8 cellular contexts compared by ENCODE assay signal in the genomic region with DNA sequence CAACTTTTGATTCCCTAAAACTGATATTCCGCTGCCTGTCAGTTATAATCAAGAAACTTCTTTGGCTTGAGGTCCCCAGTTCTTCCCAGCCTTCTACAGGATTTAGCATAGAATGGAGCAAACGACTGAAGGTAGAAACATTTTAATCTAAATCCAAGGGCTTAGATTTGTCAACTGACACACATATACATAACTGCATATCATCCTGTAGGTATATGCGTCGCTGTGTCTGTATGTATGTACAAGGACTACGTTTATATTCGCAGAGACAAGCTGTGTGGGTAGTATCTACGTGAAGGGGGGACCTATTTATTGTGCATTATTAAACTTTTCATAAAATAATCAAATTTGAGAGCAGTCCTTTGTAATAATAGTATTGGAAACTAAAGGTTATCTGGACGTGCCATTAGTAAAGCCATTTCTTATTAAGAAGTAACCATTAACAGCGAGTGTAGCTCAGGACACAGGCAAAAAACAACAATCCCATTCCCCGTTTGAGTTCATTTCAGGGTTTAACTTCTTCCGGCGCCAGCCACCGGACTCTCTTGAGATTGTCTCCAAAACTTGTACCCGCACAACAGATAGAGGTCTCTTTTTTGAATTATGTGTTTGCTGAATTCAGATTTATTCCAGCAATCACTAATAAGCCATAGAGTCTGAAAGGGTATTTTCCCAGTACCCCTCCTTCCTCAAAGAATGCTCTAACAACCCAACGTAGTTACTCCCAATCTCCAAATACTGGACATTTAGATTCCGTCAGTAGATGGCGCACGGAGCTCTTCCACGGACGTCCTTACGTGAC. TPM values are rescaled to one million over a fixed set of nuclear protein-coding genes. Genes with fewer than 3 reads are reported as not detected.
A peak's percentile ranks its signal among the peaks of the same experiment; 100 is the strongest.
DNase-seq lines count a peak whose midpoint lies in the region; ATAC-seq, FAIRE-seq and TF ChIP-seq lines count a peak whose summit lies in the region.

No MANE protein-coding gene starts in this region.

- no peak overlapping the region; the same call in 1 of the 2 replicates for H3K18ac ChIP-seq in IMR-90 (ENCODE audit: low read depth, low read length)

- H3K27ac ChIP-seq in BLaER1 treated with 17β-estradiol and CSF1 and Interleukin-3, amounts not matched to agents 10 nM and 100 nM, result no peak overlapping the region
- no peak overlapping the region for H3K27ac ChIP-seq in IMR-90 (ENCODE audit: insufficient read depth, low read length)
- no peak overlapping the region for H3K27ac ChIP-seq in Panc1 (ENCODE audit: low read length)
- no peak overlapping the region for H3K27ac ChIP-seq in astrocyte (ENCODE audit: low read depth, low read length)

- ATAC-seq in GM18907 (IDR thresholded peaks at IDR 0.05; ENCODE audit: unreplicated experiment), result peak; percentile 26
- 0 out of 2 replicates have a peak, but pooled peaks have one; percentile 7 for ATAC-seq in IMR-90 (ENCODE audit: low read depth)
- ATAC-seq in Panc1, result no peak

- peak overlapping the region in 7 of 10 experiments; percentile 71 to 89 (median 75); a peak in 12 of 20 replicates for H3K4me3 ChIP-seq in BLaER1 treated with 17β-estradiol and CSF1 and Interleukin-3, amounts not matched to agents 10 nM and 100 nM
- H3K4me3 ChIP-seq in IMR-90 (ENCODE audit: insufficient read depth, low read depth, low read length), result peak overlapping the region; percentile 74
- H3K4me3 ChIP-seq in Panc1 (ENCODE audit: low read depth in 2 of 2, low read length in 2 of 2), result peak overlapping the region; percentile 51 to 54; a peak in 3 of 4 replicates
- peak overlapping the region; percentile 87 for H3K4me3 ChIP-seq in astrocyte (ENCODE audit: insufficient read depth, low read depth, low read length)

- 0 out of 22 replicates have a peak, but pooled peaks cover 0 to 8% (median 0%) of the 10 kb centered on the region in 11 experiments for H3K9me3 ChIP-seq in BLaER1 treated with 17β-estradiol and CSF1 and Interleukin-3, amounts not matched to agents 10 nM and 100 nM (replicated peaks in 1 of 11)
- H3K9me3 ChIP-seq in IMR-90 (ENCODE audit: control insufficient read depth, insufficient read depth, low read length) (no peaks in the 10 kb centered on the region), Panc1 (ENCODE audit: control insufficient read depth, insufficient read depth, low read depth, low read length) (no peaks in the 10 kb centered on the region), astrocyte (ENCODE audit: insufficient read depth, low read depth, low read length) (no peaks in the 10 kb centered on the region)

- H4K20me1 ChIP-seq in BLaER1 treated with 17β-estradiol and CSF1 and Interleukin-3, amounts not matched to agents 10 nM and 100 nM, result peaks cover 0 to 29% (median 6%) of the 10 kb centered on the region in 11 experiments; a peak in 8 of 22 replicates
- H4K20me1 ChIP-seq in IMR-90 (ENCODE audit: insufficient read depth, low read length) (peaks cover 6% of the 10 kb centered on the region; the same call in 1 of the 2 replicates), astrocyte (ENCODE audit: insufficient read depth, low read length) (peaks cover 4% of the 10 kb centered on the region)

- peak; percentile 84 for TF ChIP-seq RAD21 in IMR-90 (IDR thresholded peaks at IDR 0.05; ENCODE audit: low read length)

- intact Hi-C loops in IMR-90 (cut with micrococcal nuclease) (loop anchor here (1.0 to 5.0 kb wide), 5 partner anchors 54 to 698 kb away; no protein-coding TSS in a partner anchor), Panc1 (cut with micrococcal nuclease; ENCODE audit: unreplicated experiment) (loop anchor here (2.0 to 5.0 kb wide), 2 partner anchors 316 to 488 kb away; no protein-coding TSS in a partner anchor)

- peak overlapping the region; percentile 14 for H3K27ac Mint-ChIP-seq in astrocyte (ENCODE audit: unreplicated experiment)

- H3K9ac ChIP-seq in BLaER1 treated with 17β-estradiol and CSF1 and Interleukin-3, amounts not matched to agents 10 nM and 100 nM, result no peak overlapping the region; a peak in 1 of 22 replicates
- H3K9ac ChIP-seq in IMR-90 (ENCODE audit: low read depth, low read length) (peak overlapping the region; percentile 59), astrocyte (ENCODE audit: low read length) (peak overlapping the region; percentile 84)

- H3K27me3 ChIP-seq in BLaER1 treated with 17β-estradiol and CSF1 and Interleukin-3, amounts not matched to agents 10 nM and 100 nM, result peaks cover 46 to 54% (median 48%) of the 10 kb centered on the region in 11 experiments
- H3K27me3 ChIP-seq in IMR-90 (ENCODE audit: control insufficient read depth, insufficient read depth, low read length), result no peaks in the 10 kb centered on the region
- no peaks in the 10 kb centered on the region; the same call in 1 of the 2 replicates for H3K27me3 ChIP-seq in Panc1 (ENCODE audit: control insufficient read depth, insufficient read depth, low read length)
- no peaks in the 10 kb centered on the region for H3K27me3 ChIP-seq in astrocyte (ENCODE audit: insufficient read depth, low read length)

- H3K36me3 ChIP-seq in BLaER1 treated with 17β-estradiol and CSF1 and Interleukin-3, amounts not matched to agents 10 nM and 100 nM, result no peaks in the 10 kb centered on the region
- H3K36me3 ChIP-seq in IMR-90 (ENCODE audit: control insufficient read depth, insufficient read depth, low read length) (peaks cover 3% of the 10 kb centered on the region; the same call in 1 of the 2 replicates), Panc1 (ENCODE audit: control insufficient read depth, insufficient read depth, low read length) (peaks cover 3% of the 10 kb centered on the region; the same call in 1 of the 2 replicates), astrocyte (ENCODE audit: insufficient read depth, low read length) (no peaks in the 10 kb centered on the region)

- H4K8ac ChIP-seq in IMR-90 (ENCODE audit: low read depth in 2 of 2, low read length in 2 of 2), result no peak overlapping the region

- in situ Hi-C loops in IMR-90 (cut with MboI; ENCODE audit: low sequenced_read_pairs) (loop anchor here (5.0 kb wide), 4 partner anchors 267 to 697 kb away; no protein-coding TSS in a partner anchor), Panc1 (cut with HindIII; ENCODE audit: low pct_unique_long_range_greater_than_20kb, low sequenced_read_pairs) (no loop called here)

- H4K91ac ChIP-seq in IMR-90 (ENCODE audit: insufficient read depth, low read depth, low read length), result no peak overlapping the region

- no peak overlapping the region for H3K4ac ChIP-seq in IMR-90 (ENCODE audit: low read depth, low read length)

- H2BK5ac ChIP-seq in IMR-90 (ENCODE audit: low read depth, low read length, poor library complexity, severe bottlenecking), result no peak overlapping the region

- peak overlapping the region; percentile 19; the same call in 1 of the 2 replicates for H3K56ac ChIP-seq in IMR-90 (ENCODE audit: extremely low read depth, insufficient read depth, low read length)

- no peak overlapping the region for H2BK120ac ChIP-seq in IMR-90 (ENCODE audit: low read depth, low read length)

- no peak overlapping the region for H2AK9ac ChIP-seq in IMR-90 (replicated peaks; ENCODE audit: low read depth, low read length, poor library complexity)

- POLR2A ChIA-PET in IMR-90 (lab: Charles Lee; ENCODE audit: unreplicated experiment), result no interaction called here
- POLR2A ChIA-PET in Panc1 (lab: Charles Lee), result no interaction called here

- peak overlapping the region; percentile 93 for H3K4me3 Mint-ChIP-seq in astrocyte (ENCODE audit: unreplicated experiment)

- H3K4me2 ChIP-seq in BLaER1 treated with 17β-estradiol and CSF1 and Interleukin-3, amounts not matched to agents 10 nM and 100 nM, result peak overlapping the region; percentile 93 to 100 (median 99)
- peak overlapping the region; percentile 94 for H3K4me2 ChIP-seq in IMR-90 (ENCODE audit: low read depth, low read length)
- peak overlapping the region; percentile 98 for H3K4me2 ChIP-seq in astrocyte (ENCODE audit: low read length)

- peaks cover 9 to 45% (median 31%) of the 10 kb centered on the region in 10 experiments for H3K4me1 ChIP-seq in BLaER1 treated with 17β-estradiol and CSF1 and Interleukin-3, amounts not matched to agents 10 nM and 100 nM
- H3K4me1 ChIP-seq in IMR-90 (ENCODE audit: control insufficient read depth, insufficient read depth, low read length), result peaks cover 4% of the 10 kb centered on the region
- no peaks in the 10 kb centered on the region for H3K4me1 ChIP-seq in Panc1 (ENCODE audit: control insufficient read depth, insufficient read depth, low read length)
- H3K4me1 ChIP-seq in astrocyte (ENCODE audit: insufficient read depth, low read length), result peaks cover 13% of the 10 kb centered on the region

- H4K5ac ChIP-seq in IMR-90 (ENCODE audit: low read depth, low read length), result peak overlapping the region; percentile 2; the same call in 1 of the 2 replicates

- H3K36me3 Mint-ChIP-seq in astrocyte (ENCODE audit: low read depth, unreplicated experiment), result no peaks in the 10 kb centered on the region

- TF ChIP-seq POLR2A in IMR-90 (IDR thresholded peaks at IDR 0.05; ENCODE audit: low read depth, low read length), result 0 out of 2 replicates have a peak, but pooled peaks have one; percentile 44

- H2BK15ac ChIP-seq in IMR-90 (ENCODE audit: low read depth, low read length), result peak overlapping the region; percentile 5; the same call in 1 of the 3 replicates

- H3K9me3 Mint-ChIP-seq in astrocyte (ENCODE audit: unreplicated experiment), result no peaks in the 10 kb centered on the region

- WGBS in IMR-90 (ENCODE audit: extremely low coverage in 2 of 2, insufficient read length in 1 of 2), 2 experiments, result no CpG with 5 or more reads among the region's 21 CpGs

- peak; percentile 29 for FAIRE-seq in astrocyte (lab: Jason Lieb, UNC)

- H3K79me1 ChIP-seq in IMR-90 (ENCODE audit: low read depth in 1 of 2, low read length in 2 of 2), result peaks cover 15 to 16% of the 10 kb centered on the region in 2 experiments; a peak in 3 of 4 replicates

- peaks cover 7% of the 10 kb centered on the region for H3K27me3 Mint-ChIP-seq in astrocyte (ENCODE audit: low read depth, unreplicated experiment)

- DNase-seq in IMR-90 (peak; percentile 79), Panc1 (ENCODE audit: low read depth, low spot score) (peak; percentile 15), astrocyte (ENCODE audit: low read depth) (peak; percentile 62), hepatic stellate cell (ENCODE audit: low spot score) (peak; percentile 38), renal cortical epithelial cell (ENCODE audit: low read depth) (peak; percentile 74), NOMO-1 treated with DMSO at 0.1 percent for 48 hours (lab: John Stamatoyannopoulos, UW; ENCODE audit: unreplicated experiment) (no peak)

- dilution Hi-C loops in IMR-90 (cut with HindIII; ENCODE audit: low sequenced_read_pairs, unreplicated experiment), result no loop called here

- CTCF ChIA-PET in IMR-90 (lab: Yijun Ruan, JAX) (interaction anchor here (0.6 to 2.0 kb wide), 12 partner anchors 15 to 487 kb away, joined by 3 to 15 read pairs (median 4); no protein-coding TSS in a partner anchor), Panc1 (lab: Charles Lee) (interaction anchor here (1.1 kb wide), 1 partner anchor 317 kb away, joined by 3 read pairs; no protein-coding TSS in a partner anchor)

- H2BK20ac ChIP-seq in IMR-90 (ENCODE audit: low read depth, low read length), result no peak overlapping the region

- H3K79me2 ChIP-seq in astrocyte (ENCODE audit: insufficient read depth, low read length), result peaks cover 9% of the 10 kb centered on the region

- H3K14ac ChIP-seq in IMR-90 (replicated peaks; ENCODE audit: low read depth, low read length), result peak overlapping the region; percentile 23; the same call in 1 of the 2 replicates

- BruUV-seq in IMR-90 (replicated peaks; lab: Mats Ljungman, UMichigan) (no TSS peak), Panc1 (replicated peaks; lab: Mats Ljungman, UMichigan) (no TSS peak)

- TF ChIP-seq CTCF in IMR-90 (conservative IDR thresholded peaks at IDR 0.05; ENCODE audit: low read depth, low read length), result peak; percentile 83
- TF ChIP-seq CTCF in Panc1 (IDR thresholded peaks at IDR 0.05), result peak; percentile 65
- peak; percentile 87 for TF ChIP-seq CTCF in astrocyte (IDR thresholded peaks at IDR 0.05; ENCODE audit: insufficient read depth, low read depth, low read length)

- no peak overlapping the region for H2AK5ac ChIP-seq in IMR-90 (ENCODE audit: low read depth, low read length)

- H2AFZ ChIP-seq in IMR-90 (replicated peaks; ENCODE audit: low read length, poor library complexity) (peak overlapping the region; percentile 83), astrocyte (ENCODE audit: low read depth, low read length) (peak overlapping the region; percentile 82)

- peaks cover 11% of the 10 kb centered on the region for H3K4me1 Mint-ChIP-seq in astrocyte (ENCODE audit: low read depth, unreplicated experiment)

- H3K9me1 ChIP-seq in IMR-90 (ENCODE audit: insufficient read depth, low read length), result no peaks in the 10 kb centered on the region

- no peak overlapping the region; the same call in 1 of the 2 replicates for H3K23ac ChIP-seq in IMR-90 (ENCODE audit: low read depth, low read length)

RNA-seq across cellular contexts. Expression of a gene that starts 2.1 kb away (rescaled TPM):
- 21.1 and 24.4 TPM in 2 replicates for total RNA-seq in IMR-90 (2012; rRNA removed)
- 10.0 and 10.4 TPM in 2 replicates for polyA plus RNA-seq in IMR-90 (2012; rRNA removed)
- polyA plus RNA-seq in IMR-90 (2012; cell fraction: cytosol; rRNA removed), result 2.4 and 2.5 TPM in 2 replicates
- 0.95 and 8.7 TPM in 2 replicates for polyA plus RNA-seq in IMR-90 (2012; cell fraction: nucleus; rRNA removed; ENCODE audit: low replicate concordance)
- total RNA-seq in Panc1 (2021; ENCODE audit: unreplicated experiment), result 0.49 TPM
- 0.28 TPM for polyA plus RNA-seq in Panc1 (2012; ENCODE audit: insufficient read length)
- total RNA-seq in astrocyte, result 35.1 and 41.6 TPM in 2 replicates
- total RNA-seq in renal cortical epithelial cell, result 40.0 and 54.5 TPM in 2 replicates

RNA-seq across cellular contexts. Expression of a gene that starts 59.7 kb away (rescaled TPM):
- total RNA-seq in IMR-90 (2012; rRNA removed) (73.9 and 91.2 TPM in 2 replicates), Panc1 (2021; ENCODE audit: unreplicated experiment) (9.8 TPM), astrocyte (44.4 and 48.2 TPM in 2 replicates), renal cortical epithelial cell (53.5 and 118 TPM in 2 replicates)
- 21.2 and 28.8 TPM in 2 replicates for polyA plus RNA-seq in IMR-90 (2012; rRNA removed)
- polyA plus RNA-seq in IMR-90 (2012; cell fraction: cytosol; rRNA removed), result 6.6 and 26.5 TPM in 2 replicates
- polyA plus RNA-seq in IMR-90 (2012; cell fraction: nucleus; rRNA removed; ENCODE audit: low replicate concordance), result 22.3 and 54.3 TPM in 2 replicates
- 5.1 TPM for polyA plus RNA-seq in Panc1 (2012; ENCODE audit: insufficient read length)

Comparison
In these comparisons a context has a peak if more than half of its experiments do, and no peak if none do; other contexts are left out.
1. H3K9ac ChIP-seq: peak in IMR-90 (single experiment) and astrocyte (single experiment); none in BLaER1 treated with 17β-estradiol and CSF1 and Interleukin-3, amounts not matched to agents 10 nM and 100 nM (0 of 11).
2. RNA of a gene that starts 2.1 kb away (total RNA-seq): 40.0 to 54.5 TPM in renal cortical epithelial cell, 35.1 to 41.6 TPM in astrocyte and 21.1 to 24.4 TPM in IMR-90; 0.49 TPM in Panc1 (single experiment); every median in the first group is over 10 times any median in the second.
3. Peak in every context shown above with its lines, with median percentiles within 50 percentile points of each other: H3K4me2 ChIP-seq, H3K4me3 ChIP-seq and CTCF ChIP-seq.